In the genomic region with DNA sequence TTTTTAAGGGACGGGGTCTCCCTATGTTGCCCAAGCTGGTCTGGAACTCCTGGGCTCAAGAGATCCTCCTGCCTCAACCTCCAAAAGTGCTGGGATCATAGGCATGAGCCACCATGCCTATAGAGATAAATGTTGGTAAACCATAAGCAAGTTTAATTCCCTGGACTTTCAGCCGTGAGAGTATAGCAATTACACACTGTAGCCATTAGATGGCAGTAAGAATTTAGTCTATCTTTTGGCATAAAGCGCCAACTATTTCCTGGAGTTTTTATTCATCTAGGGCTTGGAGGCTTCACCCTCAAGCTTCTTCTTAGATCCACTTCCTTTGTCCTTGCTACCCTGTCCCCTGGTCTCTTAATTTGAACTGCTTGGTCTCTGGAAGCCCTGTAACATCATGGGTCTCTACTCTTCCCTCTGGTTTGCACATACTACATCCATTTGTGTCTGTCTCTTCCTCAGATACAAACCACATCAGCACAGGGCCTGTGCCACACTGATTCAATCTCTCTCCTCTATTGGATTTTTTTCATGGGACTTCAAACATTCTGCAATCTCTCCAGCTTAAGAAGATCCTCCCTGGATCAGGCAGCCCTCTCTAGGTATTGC, we compare ENCODE assay signal across 8 cellular contexts. TPM values are rescaled to one million over a fixed set of nuclear protein-coding genes. Genes with fewer than 3 reads are reported as not detected.
DNase-seq lines count a peak whose midpoint lies in the region; ATAC-seq, FAIRE-seq and TF ChIP-seq lines count a peak whose summit lies in the region.

No MANE protein-coding gene starts in this region.

- no peak overlapping the region for H3K9ac ChIP-seq in HepG2 (ENCODE audit: insufficient read depth, low read depth, low read length)

- H2AFZ ChIP-seq in HepG2 (ENCODE audit: low read length): peak overlapping the region; percentile 35

- POLR2A ChIA-PET in HepG2 (lab: Yijun Ruan, JAX): interaction anchor here (1.5 kb wide), 1 partner anchor 94 kb away, joined by 6 read pairs; a partner anchor contains a TSS

- peak; percentile 78 for FAIRE-seq in HepG2 (lab: Jason Lieb, UNC)

- peaks cover 0 to 4% of the 10 kb centered on the region in 2 experiments; a peak in 1 of 5 replicates for H3K27me3 ChIP-seq in HepG2 (ENCODE audit: control insufficient read depth in 1 of 2, insufficient read depth in 2 of 2, low read length in 2 of 2)
- H3K27me3 ChIP-seq in upper lobe of right lung: no peaks in the 10 kb centered on the region

- H3K9me3 ChIP-seq in HepG2 (ENCODE audit: low read length) (no peaks in the 10 kb centered on the region), upper lobe of right lung (no peaks in the 10 kb centered on the region)

- in situ Hi-C loops in HepG2 (cut with HindIII; ENCODE audit: extremely low pct_ligation_motif_present, low pct_unique_long_range_greater_than_20kb): loop anchor here (5.0 kb wide), 1 partner anchor 94 kb away; a partner anchor contains a TSS

- BruUV-seq in HepG2 (replicated peaks; lab: Mats Ljungman, UMichigan): no TSS peak

- H4K20me1 ChIP-seq in HepG2 (ENCODE audit: insufficient read depth, low read length): no peaks in the 10 kb centered on the region

- intact Hi-C loops in HepG2 (cut with micrococcal nuclease; ENCODE audit: unreplicated experiment): loop anchor here (1.0 to 10.0 kb wide), 2 partner anchors 94 to 202 kb away; a partner anchor contains a TSS
- intact Hi-C loops in upper lobe of right lung (cut with DNase I): loop anchor here (10.0 kb wide), 2 partner anchors 92 to 212 kb away; a partner anchor contains a TSS

- H3K36me3 ChIP-seq in HepG2 (replicated peaks in 1 of 2; ENCODE audit: control insufficient read depth in 1 of 2, insufficient read depth in 2 of 2, low read length in 2 of 2) (no peaks in the 10 kb centered on the region), upper lobe of right lung (no peaks in the 10 kb centered on the region)

- DNase-seq in NCI-H1417 (lab: John Stamatoyannopoulos, UW) (peak; percentile 24 to 63 (median 49)), NCI-H1417 treated with DMSO at 0.1 percent for 48 hours (lab: John Stamatoyannopoulos, UW) (no peak), NOMO-1 treated with DMSO at 0.1 percent for 48 hours (lab: John Stamatoyannopoulos, UW; ENCODE audit: unreplicated experiment) (peak; percentile 66), cardiac fibroblast (ENCODE audit: low read depth in 2 of 2) (peak; percentile 79 to 82), HepG2 (ENCODE audit: low spot score) (peak; percentile 36), upper lobe of right lung (no peak)

- WGBS in HepG2 (ENCODE audit: low lambda C conversion rate): 5% methylated on average over 3 of the region's 3 CpGs

- CTCF ChIA-PET in HepG2 (lab: Yijun Ruan, JAX; ENCODE audit: low intra/inter-chr PET ratio, low total read pairs): interaction anchor here (2.9 kb wide), 1 partner anchor 94 kb away, joined by 31 read pairs; a partner anchor contains a TSS

- peak; percentile 48 for ATAC-seq in GM21360 (IDR thresholded peaks at IDR 0.05; ENCODE audit: unreplicated experiment)
- peak; percentile 62 for ATAC-seq in HG03520 (IDR thresholded peaks at IDR 0.05; ENCODE audit: unreplicated experiment)
- ATAC-seq in HepG2: peak; percentile 78
- ATAC-seq in upper lobe of right lung: peak; percentile 84

- H3K4me1 ChIP-seq in HepG2 (ENCODE audit: insufficient read depth, low read length): peaks cover 9% of the 10 kb centered on the region; the same call in 1 of the 2 replicates
- H3K4me1 ChIP-seq in upper lobe of right lung: peaks cover 4% of the 10 kb centered on the region

- H3K4me3 ChIP-seq in cardiac fibroblast (replicated peaks in 1 of 2; ENCODE audit: low read depth in 2 of 2, low read length in 2 of 2): no peak overlapping the region
- H3K4me3 ChIP-seq in HepG2 (replicated peaks in 1 of 3; ENCODE audit: insufficient read depth in 1 of 3, low read depth in 2 of 3, low read length in 3 of 3): no peak overlapping the region
- no peak overlapping the region for H3K4me3 ChIP-seq in upper lobe of right lung

- peak; percentile 66 for TF ChIP-seq CTCF in cardiac fibroblast (IDR thresholded peaks at IDR 0.05; ENCODE audit: low read depth, low read length)
- TF ChIP-seq CTCF in HepG2 (CRISPR knock-in tag; IDR thresholded peaks at IDR 0.05): peak; percentile 73
- peak; percentile 80 for TF ChIP-seq CTCF in upper lobe of right lung (IDR thresholded peaks at IDR 0.05)

- H3K4me2 ChIP-seq in HepG2 (ENCODE audit: low read depth, low read length): peak overlapping the region; percentile 31; the same call in 1 of the 2 replicates

- TF ChIP-seq POLR2A in HepG2 (IDR thresholded peaks at IDR 0.05; ENCODE audit: insufficient read depth in 1 of 2, low read depth in 2 of 2, low read length in 2 of 2): no peak

- TF ChIP-seq EP300 in HepG2 (IDR thresholded peaks at IDR 0.05; ENCODE audit: low read depth in 2 of 2, low read length in 2 of 2) (no peak), HepG2 (CRISPR knock-in tag; IDR thresholded peaks at IDR 0.05; ENCODE audit: borderline replicate concordance) (no peak)

- H3K27ac ChIP-seq in HepG2 (ENCODE audit: extremely low read length, insufficient read depth, low read length) (no peak overlapping the region), upper lobe of right lung (no peak overlapping the region)

- peak; percentile 36; the same call in 1 of the 2 replicates for TF ChIP-seq RAD21 in HepG2 (CRISPR knock-in tag; IDR thresholded peaks at IDR 0.05)

- no peaks in the 10 kb centered on the region for H3K79me2 ChIP-seq in HepG2 (ENCODE audit: insufficient read depth, low read length)

TF ChIP-seq in HepG2, 621 proteins besides CTCF, POLR2A, EP300 and RAD21 (continues in another document):
- TF ChIP-seq STAG1 (CRISPR knock-in tag; IDR thresholded peaks at IDR 0.05) (peak; percentile 64), SMC3 (IDR thresholded peaks at IDR 0.05; ENCODE audit: low read length) (peak; percentile 51), MEF2D (CRISPR knock-in tag; IDR thresholded peaks at IDR 0.05) (no peak), GABPA (IDR thresholded peaks at IDR 0.05; ENCODE audit: low read depth, low read length) (no peak), GABPA (CRISPR knock-in tag; IDR thresholded peaks at IDR 0.05; ENCODE audit: low read depth) (peak; percentile 56; the same call in 1 of the 2 replicates)

RNA-seq across cellular contexts. Expression of a gene that starts 38.2 kb away (rescaled TPM):
- total RNA-seq in HepG2 (2016; rRNA removed; fragmentation: Illumina TruSeq; extraction: Trizol): not detected in 2 replicates
- not detected in 2 replicates for total RNA-seq in HepG2 (2016; cell fraction: cytosol; rRNA removed; fragmentation: Illumina TruSeq; extraction: Trizol; ENCODE audit: low read depth)
- not detected in 2 replicates for total RNA-seq in HepG2 (2016; cell fraction: insoluble cytoplasmic fraction; rRNA removed; fragmentation: Illumina TruSeq; extraction: Trizol)
- total RNA-seq in HepG2 (2016; cell fraction: membrane; rRNA removed; fragmentation: Illumina TruSeq; extraction: Trizol): not detected in 2 replicates
- not detected in 2 replicates for total RNA-seq in HepG2 (2016; cell fraction: nucleus; rRNA removed; fragmentation: Illumina TruSeq; extraction: Trizol)
- polyA plus RNA-seq in HepG2 (2011; rRNA removed): not detected in 2 replicates
- not detected in 2 replicates for polyA plus RNA-seq in HepG2 (2011; cell fraction: cytosol; rRNA removed)
- polyA plus RNA-seq in HepG2 (2011; cell fraction: nucleus; rRNA removed): not detected in 2 replicates
- polyA plus RNA-seq in HepG2 (2012): not detected in 2 replicates
- not detected in 2 replicates for polyA plus RNA-seq in HepG2 (2016; cell fraction: cytosol; fragmentation: Illumina TruSeq; extraction: Trizol; ENCODE audit: low read depth)
- not detected in 2 replicates for polyA plus RNA-seq in HepG2 (2016; cell fraction: insoluble cytoplasmic fraction; fragmentation: Illumina TruSeq; extraction: Trizol; ENCODE audit: low read depth)
- not detected in 2 replicates for polyA plus RNA-seq in HepG2 (2016; cell fraction: membrane; fragmentation: Illumina TruSeq; extraction: Trizol; ENCODE audit: low read depth)
- polyA plus RNA-seq in HepG2 (2016; cell fraction: nucleus; fragmentation: Illumina TruSeq; extraction: Trizol; ENCODE audit: insufficient read depth, low read depth): not detected in 2 replicates
- 0.32 TPM in 1 of 2 replicates, not detected in the other for polyA minus RNA-seq in HepG2 (2011; rRNA and poly(A)+ RNA removed; ENCODE audit: low replicate concordance)
- polyA minus RNA-seq in HepG2 (2011; cell fraction: cytosol; rRNA and poly(A)+ RNA removed): not detected in 2 replicates
- polyA minus RNA-seq in HepG2 (2011; cell fraction: nucleus; rRNA and poly(A)+ RNA removed): not detected in 2 replicates
- total RNA-seq in upper lobe of right lung: not detected

RNA-seq across cellular contexts. Expression of a gene that starts 48.7 kb away (rescaled TPM):
- total RNA-seq in HepG2 (2016; rRNA removed; fragmentation: Illumina TruSeq; extraction: Trizol) (not detected in 2 replicates), upper lobe of right lung (not detected)
- not detected in 2 replicates for total RNA-seq in HepG2 (2016; cell fraction: cytosol; rRNA removed; fragmentation: Illumina TruSeq; extraction: Trizol; ENCODE audit: low read depth)
- not detected in 2 replicates for total RNA-seq in HepG2 (2016; cell fraction: insoluble cytoplasmic fraction; rRNA removed; fragmentation: Illumina TruSeq; extraction: Trizol)
- total RNA-seq in HepG2 (2016; cell fraction: membrane; rRNA removed; fragmentation: Illumina TruSeq; extraction: Trizol): not detected in 2 replicates
- total RNA-seq in HepG2 (2016; cell fraction: nucleus; rRNA removed; fragmentation: Illumina TruSeq; extraction: Trizol): not detected in 2 replicates
- polyA plus RNA-seq in HepG2 (2011; rRNA removed): not detected in 2 replicates
- polyA plus RNA-seq in HepG2 (2011; cell fraction: cytosol; rRNA removed): not detected in 2 replicates
- polyA plus RNA-seq in HepG2 (2011; cell fraction: nucleus; rRNA removed): not detected in 2 replicates
- not detected in 2 replicates for polyA plus RNA-seq in HepG2 (2012)
- polyA plus RNA-seq in HepG2 (2016; cell fraction: cytosol; fragmentation: Illumina TruSeq; extraction: Trizol; ENCODE audit: low read depth): not detected in 2 replicates
- polyA plus RNA-seq in HepG2 (2016; cell fraction: insoluble cytoplasmic fraction; fragmentation: Illumina TruSeq; extraction: Trizol; ENCODE audit: low read depth): not detected in 2 replicates
- not detected in 2 replicates for polyA plus RNA-seq in HepG2 (2016; cell fraction: membrane; fragmentation: Illumina TruSeq; extraction: Trizol; ENCODE audit: low read depth)
- polyA plus RNA-seq in HepG2 (2016; cell fraction: nucleus; fragmentation: Illumina TruSeq; extraction: Trizol; ENCODE audit: insufficient read depth, low read depth): not detected in 2 replicates
- not detected in 2 replicates for polyA minus RNA-seq in HepG2 (2011; rRNA and poly(A)+ RNA removed; ENCODE audit: low replicate concordance)
- not detected in 2 replicates for polyA minus RNA-seq in HepG2 (2011; cell fraction: cytosol; rRNA and poly(A)+ RNA removed)
- not detected in 2 replicates for polyA minus RNA-seq in HepG2 (2011; cell fraction: nucleus; rRNA and poly(A)+ RNA removed)

Comparison
In these comparisons a context has a peak if more than half of its experiments do, and no peak if none do; other contexts are left out.
1. DNase-seq: peak in NCI-H1417 (3 of 3), NOMO-1 treated with DMSO at 0.1 percent for 48 hours (single experiment), cardiac fibroblast (2 of 2) and HepG2 (single experiment); none in NCI-H1417 treated with DMSO at 0.1 percent for 48 hours (single experiment) and upper lobe of right lung (single experiment).
2. Peak in every context shown above with its lines, with median percentiles within 50 percentile points of each other: ATAC-seq and CTCF ChIP-seq.